Comparison of ENCODE assay signal across 8 cellular contexts in genomic region chrX:1537031-1537715, GRCh38. TPM values are rescaled to one million over a fixed set of nuclear protein-coding genes. Genes with fewer than 3 reads are reported as not detected.
DNase-seq lines count a peak whose midpoint lies in the region; ATAC-seq and TF ChIP-seq lines count a peak whose summit lies in the region.

TSS of gene P2RY8 (minus strand) at chrX:1537185. CDS start at chrX:1466558, 70,627 bp downstream.

- H3K4me1 ChIP-seq in ovary (ENCODE audit: insufficient read depth) (peaks cover 9% of the 10 kb centered on the region), urinary bladder (ENCODE audit: insufficient read depth) (no peaks in the 10 kb centered on the region)

- no peak within 1 kb of the TSS for H3K27ac Mint-ChIP-seq in chondrocyte (ENCODE audit: unreplicated experiment)

- no peak within 1 kb of the TSS for H3K4me3 Mint-ChIP-seq in chondrocyte (ENCODE audit: unreplicated experiment)

- peak within 1 kb of the TSS in 1 of 2 donors; percentile 72 for H3K27ac ChIP-seq in ovary
- peak within 1 kb of the TSS; percentile 3 for H3K27ac ChIP-seq in urinary bladder (ENCODE audit: low read depth)

- H3K36me3 Mint-ChIP-seq in chondrocyte (ENCODE audit: low read depth): no peaks in the 10 kb centered on the region

- TF ChIP-seq CTCF in GM12864 (IDR thresholded peaks at IDR 0.05; ENCODE audit: low read depth, low read length, missing control alignments) (peak; percentile 38), chondrocyte (IDR thresholded peaks at IDR 0.05) (no peak), ovary (IDR thresholded peaks at IDR 0.05) (no peak)

- no peaks in the 10 kb centered on the region for H3K9me3 ChIP-seq in ovary

- H3K9me3 Mint-ChIP-seq in chondrocyte (ENCODE audit: low read depth): no peaks in the 10 kb centered on the region

- TF ChIP-seq EP300 in ovary (IDR thresholded peaks at IDR 0.05): no peak

- 35 to 66% (median 45%) methylated on average over 27 of the region's 27 CpGs for WGBS in ovary, 3 donors
- 58% methylated on average over 27 of the region's 27 CpGs for WGBS in urinary bladder

- H3K4me3 ChIP-seq in GM12864 (ENCODE audit: low read depth, low read length) (peak within 1 kb of the TSS; percentile 79), ovary (no peak within 1 kb of the TSS), urinary bladder (ENCODE audit: low read depth, low read length) (peak within 1 kb of the TSS; percentile 8)

- peaks cover 6% of the 10 kb centered on the region for H3K4me1 Mint-ChIP-seq in chondrocyte (ENCODE audit: low read depth)

- peak; percentile 86 for DNase-seq in GM12864 (ENCODE audit: low read depth)
- DNase-seq in Kasumi-1 (lab: John Stamatoyannopoulos, UW): peak; percentile 93 to 94
- DNase-seq in activated CD4-positive, CD25-positive, alpha-beta regulatory T cell treated with anti-CD3 and anti-CD28 coated beads, Interleukin-2, amount 50 U/mL, for 72 hours: peak; percentile 74
- DNase-seq in chondrocyte (ENCODE audit: low spot score): peak; percentile 85
- peak; percentile 64 to 86 (median 80) for DNase-seq in ovary
- DNase-seq in AG08395 (ENCODE audit: low spot score): no peak

- H3K27me3 ChIP-seq in ovary: no peaks in the 10 kb centered on the region

- no peaks in the 10 kb centered on the region for H3K27me3 Mint-ChIP-seq in chondrocyte (ENCODE audit: low read depth)

- peak; percentile 72 for ATAC-seq in GM21723 (IDR thresholded peaks at IDR 0.05; ENCODE audit: unreplicated experiment)

- intact Hi-C loops in ovary (cut with DNase I): no loop called here

- H3K36me3 ChIP-seq in ovary: no peaks in the 10 kb centered on the region
- no peaks in the 10 kb centered on the region for H3K36me3 ChIP-seq in urinary bladder (ENCODE audit: insufficient read depth)

- no peak for TF ChIP-seq POLR2A in ovary (IDR thresholded peaks at IDR 0.05)

RNA-seq across cellular contexts. Expression of gene P2RY8, which starts in this region (rescaled TPM):
- total RNA-seq in chondrocyte: not detected in 3 replicates
- total RNA-seq in ovary: 1 to 10 TPM in 3 of 7 donors, under 1 TPM in 4; 0.48 to 1.3 (median 0.99) TPM
- polyA plus RNA-seq in ovary: 1 to 10 TPM in 1 of 2 donors, under 1 TPM in 1; 0.54 to 1.4 TPM
- 0.26 TPM for total RNA-seq in urinary bladder
- 2.6 TPM for polyA plus RNA-seq in urinary bladder

Comparison
In these comparisons a context has a peak if more than half of its experiments do, and no peak if none do; other contexts are left out.
1. Peak in DNase-seq in chondrocyte; RNA of the gene not detected or under 1 TPM.